Comparison of ENCODE assay signal across 9 cellular contexts in the genomic region with DNA sequence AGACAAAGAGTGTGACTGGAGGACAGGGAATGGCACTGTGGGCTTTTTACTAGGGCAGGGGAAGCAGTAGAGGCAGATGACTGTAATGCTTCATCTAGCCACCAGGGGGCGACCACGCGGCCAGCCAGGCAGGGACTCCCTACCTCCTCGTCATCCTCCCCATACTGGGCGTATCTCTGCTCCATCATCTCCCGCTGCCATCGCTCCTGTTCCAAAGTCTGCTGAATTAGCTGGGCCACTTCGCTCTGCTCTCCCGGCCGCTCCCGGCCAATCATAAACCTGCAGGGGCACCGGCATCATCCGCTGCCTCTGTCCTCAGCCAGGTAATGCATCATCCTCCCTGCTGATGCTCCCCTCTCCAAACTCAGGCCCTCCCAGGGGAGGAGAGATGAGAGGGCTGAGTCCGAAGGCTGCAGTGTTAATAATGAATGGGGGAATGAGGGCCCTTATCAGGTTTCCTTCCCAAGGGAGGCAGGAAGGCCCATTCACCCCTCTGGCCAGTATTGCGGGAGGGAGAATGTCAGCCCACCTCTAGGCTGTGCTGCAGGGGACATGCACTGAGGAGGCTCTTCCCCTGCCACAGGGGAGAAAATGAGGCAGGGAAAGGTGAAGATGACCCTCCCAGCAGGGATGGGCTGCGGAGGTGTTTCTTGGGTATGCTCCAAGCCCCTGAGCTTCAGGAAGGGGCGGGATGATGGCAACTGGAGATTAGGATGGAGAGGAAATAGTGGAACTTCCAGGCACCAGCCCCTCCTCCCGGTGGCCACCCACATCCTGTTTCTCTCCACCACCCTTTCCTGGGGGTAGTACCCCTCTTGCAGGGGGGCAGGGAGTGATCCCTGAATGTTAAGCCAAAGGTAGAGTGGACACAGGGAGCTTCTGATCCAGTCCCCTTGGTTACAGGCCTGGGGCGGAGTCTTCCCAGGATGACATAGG. TPM values are rescaled to one million over a fixed set of nuclear protein-coding genes. Genes with fewer than 3 reads are reported as not detected.
DNase-seq lines count a peak whose midpoint lies in the region; ATAC-seq and TF ChIP-seq lines count a peak whose summit lies in the region.
"Had no signal": no experiment of that assay in that cellular context is flagged by ENCODE, and none has a peak within 500 bp of the region (broad histone marks: within the 10 kb centered on the region; RNA-seq: fewer than 3 reads in every experiment).

No MANE protein-coding gene starts in this region.

- peak; percentile 37 for DNase-seq in COLO668 (lab: John Stamatoyannopoulos, UW; ENCODE audit: unreplicated experiment)
- DNase-seq in H4 (ENCODE audit: low spot score), result peak; percentile 68
- peak; percentile 35 for DNase-seq in NCI-H345 (lab: John Stamatoyannopoulos, UW)
- peak; percentile 81 for DNase-seq in activated CD4-positive, alpha-beta T cell treated with anti-CD3 and anti-CD28 coated beads, Interleukin-2, amount 50 U/mL, for 1 hour
- no peak for DNase-seq in coronary artery (ENCODE audit: low spot score)
- DNase-seq in lower lobe of right lung, result peak; percentile 87
- peak; percentile 67 for DNase-seq in stimulated activated CD8-positive, alpha-beta memory T cell treated with anti-CD3 and anti-CD28 coated beads, Interleukin-15, amount 100 ng/mL, for 24 hours (ENCODE audit: low read depth)

- peaks cover 41% of the 10 kb centered on the region for H3K4me1 ChIP-seq in lower lobe of right lung

- peaks cover 97% of the 10 kb centered on the region for H3K36me3 ChIP-seq in lower lobe of right lung

- peak; percentile 89 to 90 for ATAC-seq in lower lobe of right lung
- no peak for ATAC-seq in GM21526 (IDR thresholded peaks at IDR 0.05; ENCODE audit: low FRiP score, unreplicated experiment)

- no peaks in the 10 kb centered on the region for H3K27me3 ChIP-seq in lower lobe of right lung (ENCODE audit: low read depth)

- peak; percentile 91 for TF ChIP-seq CTCF in coronary artery (IDR thresholded peaks at IDR 0.05)
- peak; percentile 93 for TF ChIP-seq CTCF in lower lobe of right lung (IDR thresholded peaks at IDR 0.05)

- intact Hi-C loops in lower lobe of right lung (cut with DNase I), result no loop called here

- H3K4me3 ChIP-seq in coronary artery, result no peak overlapping the region
- peak overlapping the region; percentile 2 for H3K4me3 ChIP-seq in lower lobe of right lung
- H3K4me3 ChIP-seq: SK-N-MC had no signal

- H3K27ac ChIP-seq in coronary artery, result peak overlapping the region in 1 of 2 donors; percentile 63
- peak overlapping the region; percentile 49 for H3K27ac ChIP-seq in lower lobe of right lung
- H3K27ac ChIP-seq: SK-N-MC had no signal

- no peaks in the 10 kb centered on the region for H3K9me3 ChIP-seq in lower lobe of right lung

RNA-seq across cellular contexts. Expression of gene SAMD14, which starts 10.3 kb away (rescaled TPM):
- total RNA-seq in H4 (2014; rRNA removed; shearing (Covaris generic)), result 0.70 and 1.2 TPM in 2 replicates
- total RNA-seq in lower lobe of right lung, result 9.2 TPM

RNA-seq across cellular contexts. Expression of gene PPP1R9B, which starts 10.3 kb away (rescaled TPM):
- 16.3 and 18.5 TPM in 2 replicates for total RNA-seq in H4 (2014; rRNA removed; shearing (Covaris generic))
- 92.6 TPM for total RNA-seq in lower lobe of right lung

RNA-seq across cellular contexts. Expression of gene SGCA, which starts 25.6 kb away (rescaled TPM):
- 0.45 TPM in 1 of 2 replicates, not detected in the other for total RNA-seq in H4 (2014; rRNA removed; shearing (Covaris generic))
- 9.1 TPM for total RNA-seq in lower lobe of right lung

RNA-seq across cellular contexts. Expression of gene PDK2, which starts 45.1 kb away (rescaled TPM):
- total RNA-seq in H4 (2014; rRNA removed; shearing (Covaris generic)), result 37.6 and 41.2 TPM in 2 replicates
- total RNA-seq in lower lobe of right lung, result 35.7 TPM
